In the genomic region with DNA sequence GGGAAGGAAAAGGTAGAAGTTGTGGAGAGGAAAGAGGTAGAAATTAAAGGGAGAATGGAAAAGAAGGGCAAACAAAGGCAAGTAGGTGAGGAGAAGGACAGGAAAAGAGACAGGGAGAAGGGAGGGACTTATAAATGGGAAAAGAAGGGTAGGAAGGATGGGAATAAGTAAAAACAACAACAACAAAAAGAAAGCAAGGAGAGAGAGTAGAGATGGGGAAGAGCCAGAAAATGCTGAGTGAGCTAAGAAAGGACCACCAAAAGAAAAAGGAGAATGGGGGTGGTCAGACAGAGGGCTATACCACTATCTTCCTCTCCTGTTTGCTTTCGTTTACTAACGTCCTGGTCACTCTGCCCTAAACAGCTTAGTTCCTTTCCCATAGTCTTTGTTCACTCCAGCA, we compare ENCODE assay signal across 20 cellular contexts. TPM values are rescaled to one million over a fixed set of nuclear protein-coding genes. Genes with fewer than 3 reads are reported as not detected.
DNase-seq lines count a peak whose midpoint lies in the region; ATAC-seq and TF ChIP-seq lines count a peak whose summit lies in the region.
"Had no signal": no experiment of that assay in that cellular context is flagged by ENCODE, and none has a peak within 500 bp of the region (broad histone marks: within the 10 kb centered on the region; RNA-seq: fewer than 3 reads in every experiment).

No MANE protein-coding gene starts in this region.

- H3K4me3 Mint-ChIP-seq in stimulated activated naive CD8-positive, alpha-beta T cell treated with anti-CD3 and anti-CD28 coated beads, Interleukin-15, Interleukin-2, amounts not matched to agents 100 ng/mL and 50 ng/mL, for 24 hours: no peak overlapping the region
- peak overlapping the region; percentile 35 for H3K4me3 Mint-ChIP-seq in type B pancreatic cell

- ATAC-seq in stimulated activated naive CD8-positive, alpha-beta T cell treated with anti-CD3 and anti-CD28 coated beads, Interleukin-15, Interleukin-2, amounts not matched to agents 100 U/mL and 50 U/mL, for 24 hours: no peak
- ATAC-seq in left cardiac atrium: no peak
- ATAC-seq: left lung, upper lobe of right lung had no signal

- peaks cover 19% of the 10 kb centered on the region for H3K4me1 Mint-ChIP-seq in stimulated activated naive CD8-positive, alpha-beta T cell treated with anti-CD3 and anti-CD28 coated beads, Interleukin-15, Interleukin-2, amounts not matched to agents 100 ng/mL and 50 ng/mL, for 24 hours (ENCODE audit: low read depth)
- peaks cover 11% of the 10 kb centered on the region for H3K4me1 Mint-ChIP-seq in type B pancreatic cell (ENCODE audit: unreplicated experiment)

- no peaks in the 10 kb centered on the region for H3K9me3 Mint-ChIP-seq in stimulated activated naive CD8-positive, alpha-beta T cell treated with anti-CD3 and anti-CD28 coated beads, Interleukin-15, Interleukin-2, amounts not matched to agents 100 ng/mL and 50 ng/mL, for 24 hours
- no peaks in the 10 kb centered on the region for H3K9me3 Mint-ChIP-seq in type B pancreatic cell

- POLR2A ChIA-PET in OCI-LY7 (lab: Charles Lee): interaction anchor here (1.3 to 3.9 kb wide), 3 partner anchors 8 to 18 kb away, joined by 7 to 18 read pairs (median 8); a partner anchor contains a TSS

- TF ChIP-seq POLR2A in esophagus muscularis mucosa (IDR thresholded peaks at IDR 0.05; ENCODE audit: low read depth): no peak

- no peak for TF ChIP-seq EP300 in esophagus muscularis mucosa (IDR thresholded peaks at IDR 0.05)

- H3K4me3 ChIP-seq in OCI-LY7 (ENCODE audit: low read depth, low read length, poor library complexity, severe bottlenecking) (no peak overlapping the region), esophagus muscularis mucosa (no peak overlapping the region)
- H3K4me3 ChIP-seq: left lung, spleen, upper lobe of right lung had no signal

- no peaks in the 10 kb centered on the region for H3K36me3 Mint-ChIP-seq in stimulated activated naive CD8-positive, alpha-beta T cell treated with anti-CD3 and anti-CD28 coated beads, Interleukin-15, Interleukin-2, amounts not matched to agents 100 ng/mL and 50 ng/mL, for 24 hours (ENCODE audit: low read depth)
- H3K36me3 Mint-ChIP-seq in type B pancreatic cell: no peaks in the 10 kb centered on the region

- intact Hi-C loops in OCI-LY7 (cut with micrococcal nuclease; ENCODE audit: unreplicated experiment): no loop called here
- intact Hi-C loops in esophagus muscularis mucosa (cut with DNase I): loop anchor here (2.0 kb wide), 1 partner anchor 15 kb away; no protein-coding TSS in a partner anchor
- intact Hi-C loops in left cardiac atrium (cut with DNase I): no loop called here

- no peaks in the 10 kb centered on the region for H3K27me3 Mint-ChIP-seq in stimulated activated naive CD8-positive, alpha-beta T cell treated with anti-CD3 and anti-CD28 coated beads, Interleukin-15, Interleukin-2, amounts not matched to agents 100 ng/mL and 50 ng/mL, for 24 hours
- H3K27me3 Mint-ChIP-seq in type B pancreatic cell: no peaks in the 10 kb centered on the region

- no TSS peak for BruUV-seq in OCI-LY7 (replicated peaks; lab: Mats Ljungman, UMichigan)

- peaks cover 26% of the 10 kb centered on the region for H3K79me2 ChIP-seq in OCI-LY7 (ENCODE audit: insufficient read depth, low read depth, low read length)

- no peak overlapping the region; the same call in 1 of the 2 replicates for H2AFZ ChIP-seq in OCI-LY7 (ENCODE audit: low read length)

- H3K4me2 ChIP-seq in OCI-LY7 (ENCODE audit: low read length): peak overlapping the region; percentile 82; the same call in 1 of the 2 replicates

- no peaks in the 10 kb centered on the region for H3K27me3 ChIP-seq in esophagus muscularis mucosa
- H3K27me3 ChIP-seq: left lung, neutrophil, spleen, upper lobe of right lung had no signal

- no peaks in the 10 kb centered on the region for H3K9me3 ChIP-seq in OCI-LY7 (ENCODE audit: low read length)
- H3K9me3 ChIP-seq in esophagus muscularis mucosa: no peaks in the 10 kb centered on the region
- H3K9me3 ChIP-seq: left lung, neutrophil, spleen, upper lobe of right lung had no signal

- CTCF ChIA-PET in OCI-LY7 (lab: Charles Lee; ENCODE audit: unreplicated experiment): interaction anchor here (0.8 kb wide), 1 partner anchor 8 kb away, joined by 3 read pairs; no protein-coding TSS in a partner anchor

- no peaks in the 10 kb centered on the region for H4K20me1 ChIP-seq in OCI-LY7 (ENCODE audit: insufficient read depth, low read length)

- H3K9me2 ChIP-seq in OCI-LY7 (ENCODE audit: insufficient read depth, low read length): no peaks in the 10 kb centered on the region

- TF ChIP-seq CTCF in OCI-LY7 (conservative IDR thresholded peaks at IDR 0.05; ENCODE audit: low read length) (no peak), esophagus muscularis mucosa (IDR thresholded peaks at IDR 0.05) (no peak), type B pancreatic cell (conservative IDR thresholded peaks at IDR 0.05) (no peak), GM13976 (IDR thresholded peaks at IDR 0.05; ENCODE audit: borderline replicate concordance, control extremely low read depth, extremely low read depth, insufficient read depth, missing control alignments) (no peak)

- DNase-seq in stimulated activated naive CD8-positive, alpha-beta T cell treated with anti-CD3 and anti-CD28 coated beads, Interleukin-15, Interleukin-2, amounts not matched to agents 100 U/mL and 50 U/mL, for 24 hours: no peak
- DNase-seq in OCI-LY7 (ENCODE audit: low spot score) (no peak), esophagus muscularis mucosa (ENCODE audit: extremely low spot score) (no peak), type B pancreatic cell (ENCODE audit: extremely low spot score, unreplicated experiment) (no peak), GM13976 (ENCODE audit: low spot score) (no peak), left cardiac atrium (no peak)
- no peak for DNase-seq in stimulated activated CD4-positive, alpha-beta T cell treated with anti-CD3 and anti-CD28 coated beads, Interleukin-2, amount 100 ng/mL, for 48 hours
- DNase-seq: activated CD4-positive, alpha-beta T cell treated with anti-CD3 and anti-CD28 coated beads for 48 hours; activated effector memory CD4-positive, alpha-beta T cell treated with anti-CD3 and anti-CD28 coated beads, Interleukin-2, amount 50 U/mL, for 16 hours; anterior cingulate cortex; COR-L47; left lung; NCI-H1105 treated with DMSO at 0.1 percent for 48 hours; NCI-H2107; NCI-H510A treated with DMSO at 0.1 percent for 48 hours; stimulated activated CD4-positive, alpha-beta T cell treated with anti-CD3 and anti-CD28 coated beads, Interleukin-4, amount 100 ng/mL, for 4 hours had no signal

- H3K27ac Mint-ChIP-seq in stimulated activated naive CD8-positive, alpha-beta T cell treated with anti-CD3 and anti-CD28 coated beads, Interleukin-15, Interleukin-2, amounts not matched to agents 100 ng/mL and 50 ng/mL, for 24 hours: peak overlapping the region; percentile 53
- H3K27ac Mint-ChIP-seq in type B pancreatic cell: no peak overlapping the region

- 86% methylated on average over 2 of the region's 2 CpGs for WGBS in esophagus muscularis mucosa

- in situ Hi-C loops in GM13976 (cut with MboI; ENCODE audit: low sequenced_read_pairs, unreplicated experiment): no loop called here

- H3K4me1 ChIP-seq in OCI-LY7 (ENCODE audit: insufficient read depth, low read length, poor library complexity, severe bottlenecking): peaks cover 26% of the 10 kb centered on the region
- peaks cover 24 to 39% (median 37%) of the 10 kb centered on the region in 4 donors for H3K4me1 ChIP-seq in esophagus muscularis mucosa

- H3K36me3 ChIP-seq in OCI-LY7 (ENCODE audit: insufficient read depth, low read length) (peaks cover 9% of the 10 kb centered on the region; the same call in 1 of the 2 replicates), esophagus muscularis mucosa (no peaks in the 10 kb centered on the region)
- H3K36me3 ChIP-seq: left lung, neutrophil, spleen, upper lobe of right lung had no signal

- no peak overlapping the region for H3K27ac ChIP-seq in OCI-LY7 (ENCODE audit: low read depth, low read length, poor library complexity, severe bottlenecking)
- H3K27ac ChIP-seq in esophagus muscularis mucosa (replicated peaks in 1 of 4): peak overlapping the region; percentile 99
- H3K27ac ChIP-seq: neutrophil had no signal

RNA-seq across cellular contexts. Expression of a gene that starts 1.7 kb away (rescaled TPM):
- 54.2 and 59.2 TPM in 2 replicates for total RNA-seq in OCI-LY7 (2014; rRNA removed; shearing (Covaris generic))
- total RNA-seq in OCI-LY7 (2022): 85.8 and 87.5 TPM in 2 replicates
- 100 to 1,000 TPM in 3 of 4 donors, 10 to 100 TPM in 1; 94.6 to 167 (median 121) TPM for total RNA-seq in esophagus muscularis mucosa
- total RNA-seq in type B pancreatic cell (ENCODE audit: low replicate concordance): 53.2 and 70.1 TPM in 2 replicates
- total RNA-seq in left cardiac atrium: 10 to 100 TPM; 77.9 to 92.7 TPM

RNA-seq across cellular contexts. Expression of a gene that starts 17.9 kb away (rescaled TPM):
- total RNA-seq in OCI-LY7 (2014; rRNA removed; shearing (Covaris generic)): 39.8 and 46.6 TPM in 2 replicates
- total RNA-seq in OCI-LY7 (2022) (54.0 and 60.0 TPM in 2 replicates), esophagus muscularis mucosa (1 to 10 TPM in 1 of 4 donors, under 1 TPM in 3; 0.06 to 2.5 (median 0.78) TPM), type B pancreatic cell (ENCODE audit: low replicate concordance) (7.4 and 19.7 TPM in 2 replicates), left cardiac atrium (1 to 10 TPM in 1 of 2 donors, under 1 TPM in 1; 0.81 to 1.4 TPM)
